Comparison of ENCODE assay signal across 1 cellular context in genomic region chr4:8106451-8107025, GRCh38.
TF ChIP-seq lines count a peak whose summit lies in the region.

No MANE protein-coding gene starts in this region.

TF ChIP-seq in SK-N-SH, 30 proteins besides CTCF, POLR2A, EP300 and RAD21 (continued from another document):
- TF ChIP-seq POLR2AphosphoS5 (IDR thresholded peaks at IDR 0.05; ENCODE audit: low read depth, low read length) (no peak), JUND (IDR thresholded peaks at IDR 0.05) (no peak), MXI1 (IDR thresholded peaks at IDR 0.05; ENCODE audit: low read depth, low read length) (no peak), PBX3 (IDR thresholded peaks at IDR 0.05) (no peak), SIN3A (IDR thresholded peaks at IDR 0.05; ENCODE audit: borderline replicate concordance, low read depth, low read length) (no peak), FOSL2 (IDR thresholded peaks at IDR 0.05; ENCODE audit: borderline replicate concordance, low read depth) (no peak), FOXM1 (IDR thresholded peaks at IDR 0.05; ENCODE audit: low read depth) (no peak)
